ENCODE assay signal across 8 cellular contexts in genomic region chr1:108125312-108126138, GRCh38.
DNase-seq lines count a peak whose midpoint lies in the region; ATAC-seq, FAIRE-seq and TF ChIP-seq lines count a peak whose summit lies in the region.

No MANE protein-coding gene starts in this region.

- intact Hi-C loops in pancreas (cut with DNase I): loop anchor here (5.0 to 10.0 kb wide), 2 partner anchors 341 to 343 kb away; no protein-coding TSS in a partner anchor

- TF ChIP-seq EP300 in upper lobe of left lung (IDR thresholded peaks at IDR 0.05): no peak

- WGBS in pancreas, 2 donors: 3 to 4% methylated on average over 7 of the region's 7 CpGs
- WGBS in upper lobe of left lung, 2 donors: 6 to 9% methylated on average over 7 of the region's 7 CpGs

- H3K27ac ChIP-seq in pancreas: no peak overlapping the region
- peak overlapping the region in 1 of 4 donors; percentile 23 for H3K27ac ChIP-seq in upper lobe of left lung

- DNase-seq in GM04504 (ENCODE audit: low read depth) (peak; percentile 47), HCEC 1CT (peak; percentile 64), MG63 (peak; percentile 65), SHP77 treated with DMSO at 0.1 percent for 48 hours (lab: John Stamatoyannopoulos, UW) (peak; percentile 51), germinal center (ENCODE audit: low spot score) (peak; percentile 76), pancreas (peak in 3 of 6 donors; percentile 39 to 58 (median 49)), upper lobe of left lung (peak in 1 of 2 donors; percentile 71)
- DNase-seq in activated effector memory CD4-positive, alpha-beta T cell treated with anti-CD3 and anti-CD28 coated beads, Interleukin-2, amount 50 U/mL, for 16 hours: peak; percentile 81

- H3K4me3 ChIP-seq in MG63: no peak overlapping the region
- H3K4me3 ChIP-seq in pancreas: no peak overlapping the region
- no peak overlapping the region for H3K4me3 ChIP-seq in upper lobe of left lung

- FAIRE-seq in pancreas (lab: Jason Lieb, UNC): peak; percentile 20

- no peaks in the 10 kb centered on the region for H3K36me3 ChIP-seq in MG63
- H3K36me3 ChIP-seq in pancreas: no peaks in the 10 kb centered on the region
- H3K36me3 ChIP-seq in upper lobe of left lung: no peaks in the 10 kb centered on the region

- ATAC-seq in pancreas (peak; percentile 80 to 99 (median 97)), upper lobe of left lung (ENCODE audit: low FRiP score in 2 of 2) (peak; percentile 88 to 94)

- no peaks in the 10 kb centered on the region for H3K27me3 ChIP-seq in MG63
- H3K27me3 ChIP-seq in pancreas: peaks cover 0 to 5% (median 0%) of the 10 kb centered on the region in 4 donors
- H3K27me3 ChIP-seq in upper lobe of left lung: no peaks in the 10 kb centered on the region

- TF ChIP-seq POLR2A in upper lobe of left lung (IDR thresholded peaks at IDR 0.05): no peak

- H3K9me3 ChIP-seq in MG63 (no peaks in the 10 kb centered on the region), pancreas (no peaks in the 10 kb centered on the region), upper lobe of left lung (no peaks in the 10 kb centered on the region)

- TF ChIP-seq CTCF in pancreas (IDR thresholded peaks at IDR 0.05): peak; percentile 88 to 91 (median 89)
- TF ChIP-seq CTCF in upper lobe of left lung (IDR thresholded peaks at IDR 0.05): peak; percentile 86 to 97 (median 88)

- H3K4me1 ChIP-seq in pancreas (no peaks in the 10 kb centered on the region), upper lobe of left lung (peaks cover 0 to 12% (median 7%) of the 10 kb centered on the region in 4 donors)
